In the genomic region with DNA sequence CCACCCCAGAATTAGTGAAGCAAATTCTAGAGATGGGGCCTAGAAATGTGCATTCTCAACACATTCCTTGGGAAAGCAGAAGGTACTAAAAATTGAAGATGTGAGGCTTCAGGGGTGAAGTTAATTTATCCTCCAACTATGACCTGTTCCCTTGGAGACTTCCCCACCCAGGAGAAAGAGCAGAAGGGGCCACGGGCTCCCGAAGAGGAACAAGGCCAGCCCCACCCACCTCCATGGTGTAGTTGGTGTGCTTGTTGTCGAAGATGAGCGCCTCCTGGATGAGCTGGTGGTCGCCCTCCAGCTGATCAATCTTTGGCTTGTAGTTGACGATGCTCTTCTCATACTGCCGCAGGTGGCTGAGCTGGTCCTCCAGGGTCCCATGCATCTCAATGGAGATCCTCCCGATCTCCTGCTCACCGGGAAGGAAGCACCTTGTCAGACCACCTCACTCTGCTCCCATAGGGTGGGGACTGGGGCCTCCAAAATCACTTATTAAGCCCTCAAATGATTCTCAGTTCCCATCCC, we compare ENCODE assay signal across 15 cellular contexts.
"Had no signal": no experiment of that assay in that cellular context is flagged by ENCODE, and none has a peak within 500 bp of the region (broad histone marks: within the 10 kb centered on the region; RNA-seq: fewer than 3 reads in every experiment).

No MANE protein-coding gene starts in this region.

- FAIRE-seq: endometrium had no signal

- H3K79me2 ChIP-seq: parathyroid adenoma had no signal

- H3K9me3 ChIP-seq: body of pancreas, colonic mucosa, esophagus squamous epithelium had no signal

- H3K27me3 Mint-ChIP-seq: activated CD4-positive, alpha-beta T cell treated with anti-CD3 and anti-CD28 coated beads, Interleukin-2, amount 10 ng/mL, durations not matched to agents 7 days and 5 days; activated naive CD4-positive, alpha-beta T cell treated with anti-CD3 and anti-CD28 coated beads, Interleukin-2, amount 10 ng/mL, durations not matched to agents 7 days and 5 days had no signal

- H3K4me1 Mint-ChIP-seq: activated CD4-positive, alpha-beta T cell treated with anti-CD3 and anti-CD28 coated beads, Interleukin-2, amount 10 ng/mL, durations not matched to agents 7 days and 5 days; activated naive CD4-positive, alpha-beta T cell treated with anti-CD3 and anti-CD28 coated beads, Interleukin-2, amount 10 ng/mL, durations not matched to agents 7 days and 5 days had no signal

- H3K4me1 ChIP-seq: body of pancreas, colonic mucosa, parathyroid adenoma had no signal

- DNase-seq: activated CD4-positive, alpha-beta T cell treated with anti-CD3 and anti-CD28 coated beads, Interleukin-2, amount 10 ng/mL, durations not matched to agents 7 days and 5 days; activated CD4-positive, CD25-positive, alpha-beta regulatory T cell; activated CD8-positive, alpha-beta memory T cell treated with anti-CD3 and anti-CD28 coated beads for 24 hours; activated naive CD4-positive, alpha-beta T cell treated with anti-CD3 and anti-CD28 coated beads, Interleukin-2, amount 10 ng/mL, durations not matched to agents 7 days and 5 days; colonic mucosa; esophagus squamous epithelium; mesendoderm; stimulated activated CD4-positive, alpha-beta T cell treated with anti-CD3 and anti-CD28 coated beads, Interleukin-4, amount 100 ng/mL, for 4 hours; stimulated activated CD8-positive, alpha-beta memory T cell treated with anti-CD3 and anti-CD28 coated beads, Interleukin-4, amount 100 ng/mL, for 48 hours; stimulated activated naive CD4-positive, alpha-beta T cell treated with Interleukin-2 at 50 U/mL for 16 hours; trophoblast cell had no signal

- H3K27me3 ChIP-seq: body of pancreas, colonic mucosa, esophagus squamous epithelium had no signal

- H3K4me3 Mint-ChIP-seq: activated CD4-positive, alpha-beta T cell treated with anti-CD3 and anti-CD28 coated beads, Interleukin-2, amount 10 ng/mL, durations not matched to agents 7 days and 5 days; activated naive CD4-positive, alpha-beta T cell treated with anti-CD3 and anti-CD28 coated beads, Interleukin-2, amount 10 ng/mL, durations not matched to agents 7 days and 5 days had no signal

- H3K9me3 Mint-ChIP-seq: activated CD4-positive, alpha-beta T cell treated with anti-CD3 and anti-CD28 coated beads, Interleukin-2, amount 10 ng/mL, durations not matched to agents 7 days and 5 days; activated naive CD4-positive, alpha-beta T cell treated with anti-CD3 and anti-CD28 coated beads, Interleukin-2, amount 10 ng/mL, durations not matched to agents 7 days and 5 days had no signal

- H3K27ac Mint-ChIP-seq: activated CD4-positive, alpha-beta T cell treated with anti-CD3 and anti-CD28 coated beads, Interleukin-2, amount 10 ng/mL, durations not matched to agents 7 days and 5 days had no signal

- ATAC-seq: body of pancreas had no signal

- H3K4me3 ChIP-seq: body of pancreas, colonic mucosa, esophagus squamous epithelium, skin epidermis had no signal

- H3K9ac ChIP-seq: parathyroid adenoma had no signal

- H2AFZ ChIP-seq: parathyroid adenoma had no signal

- H3K27ac ChIP-seq: body of pancreas, colonic mucosa, parathyroid adenoma, skin epidermis had no signal
